ENCODE assay signal across 1 cellular context in genomic region chr15:75452364-75452967, GRCh38.
A peak's percentile ranks its signal among the peaks of the same experiment; 100 is the strongest.
TF ChIP-seq lines count a peak whose summit lies in the region.

No MANE protein-coding gene starts in this region.

TF ChIP-seq in HepG2, 621 proteins besides CTCF, POLR2A, EP300 and RAD21 (continued from another document and continues in another):
- TF ChIP-seq, protein P1, sequence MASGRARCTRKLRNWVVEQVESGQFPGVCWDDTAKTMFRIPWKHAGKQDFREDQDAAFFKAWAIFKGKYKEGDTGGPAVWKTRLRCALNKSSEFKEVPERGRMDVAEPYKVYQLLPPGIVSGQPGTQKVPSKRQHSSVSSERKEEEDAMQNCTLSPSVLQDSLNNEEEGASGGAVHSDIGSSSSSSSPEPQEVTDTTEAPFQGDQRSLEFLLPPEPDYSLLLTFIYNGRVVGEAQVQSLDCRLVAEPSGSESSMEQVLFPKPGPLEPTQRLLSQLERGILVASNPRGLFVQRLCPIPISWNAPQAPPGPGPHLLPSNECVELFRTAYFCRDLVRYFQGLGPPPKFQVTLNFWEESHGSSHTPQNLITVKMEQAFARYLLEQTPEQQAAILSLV (CRISPR knock-in tag; IDR thresholded peaks at IDR 0.05; ENCODE audit: borderline replicate concordance) = 0 out of 2 replicates have a peak, but pooled peaks have one; percentile 20
- TF ChIP-seq CREM (IDR thresholded peaks at IDR 0.05) (no peak), CREM (CRISPR knock-in tag; IDR thresholded peaks at IDR 0.05) (no peak), RFXAP (CRISPR knock-in tag; IDR thresholded peaks at IDR 0.05; ENCODE audit: borderline replicate concordance) (no peak), SP5 (CRISPR knock-in tag; IDR thresholded peaks at IDR 0.05; ENCODE audit: borderline replicate concordance, low read depth) (no peak), ARID2 (CRISPR knock-in tag; IDR thresholded peaks at IDR 0.05; ENCODE audit: borderline replicate concordance) (no peak), ZNF607 (CRISPR knock-in tag; IDR thresholded peaks at IDR 0.05; ENCODE audit: borderline replicate concordance) (peak; percentile 58; the same call in 1 of the 2 replicates), RELA (CRISPR knock-in tag; IDR thresholded peaks at IDR 0.05) (no peak), ZFY (CRISPR knock-in tag; IDR thresholded peaks at IDR 0.05) (no peak), ZBTB1 (CRISPR knock-in tag; IDR thresholded peaks at IDR 0.05; ENCODE audit: borderline replicate concordance) (no peak), IRX3 (CRISPR knock-in tag; IDR thresholded peaks at IDR 0.05; ENCODE audit: borderline replicate concordance, low read depth) (no peak), ZNF563 (CRISPR knock-in tag; IDR thresholded peaks at IDR 0.05) (no peak), E2F2 (CRISPR knock-in tag; IDR thresholded peaks at IDR 0.05; ENCODE audit: borderline replicate concordance) (no peak), PHF8 (CRISPR knock-in tag; IDR thresholded peaks at IDR 0.05) (peak; percentile 25; the same call in 1 of the 2 replicates), REXO4 (CRISPR knock-in tag; IDR thresholded peaks at IDR 0.05; ENCODE audit: borderline replicate concordance) (no peak), NR2F2 (IDR thresholded peaks at IDR 0.05; ENCODE audit: borderline replicate concordance, low read depth) (no peak), CCDC6 (CRISPR knock-in tag; IDR thresholded peaks at IDR 0.05) (no peak), FOXP1 (IDR thresholded peaks at IDR 0.05) (no peak), FOXP1 (CRISPR knock-in tag; IDR thresholded peaks at IDR 0.05) (0 out of 2 replicates have a peak, but pooled peaks have one; percentile 14), ADNP (CRISPR knock-in tag; IDR thresholded peaks at IDR 0.05) (no peak), HDAC2 (CRISPR knock-in tag; IDR thresholded peaks at IDR 0.05) (peak; percentile 14; the same call in 1 of the 2 replicates), MXI1 (IDR thresholded peaks at IDR 0.05; ENCODE audit: borderline replicate concordance, low read depth, low read length) (no peak), HMGA1 (CRISPR knock-in tag; conservative IDR thresholded peaks at IDR 0.05) (no peak), ZNF333 (CRISPR knock-in tag; IDR thresholded peaks at IDR 0.05; ENCODE audit: borderline replicate concordance) (no peak), RAD51 (IDR thresholded peaks at IDR 0.05; ENCODE audit: borderline replicate concordance) (no peak), MTA3 (CRISPR knock-in tag; IDR thresholded peaks at IDR 0.05) (no peak), MIER2 (CRISPR knock-in tag; IDR thresholded peaks at IDR 0.05) (0 out of 2 replicates have a peak, but pooled peaks have one; percentile 43), FUBP1 (CRISPR knock-in tag; IDR thresholded peaks at IDR 0.05; ENCODE audit: borderline replicate concordance) (no peak), SNAI1 (CRISPR knock-in tag; IDR thresholded peaks at IDR 0.05; ENCODE audit: borderline replicate concordance) (no peak), SOX5 (CRISPR knock-in tag; IDR thresholded peaks at IDR 0.05; ENCODE audit: borderline replicate concordance) (no peak), MAF1 (CRISPR knock-in tag; IDR thresholded peaks at IDR 0.05; ENCODE audit: borderline replicate concordance) (no peak), ZNF17 (CRISPR knock-in tag; IDR thresholded peaks at IDR 0.05) (no peak), ZNF510 (CRISPR knock-in tag; IDR thresholded peaks at IDR 0.05; ENCODE audit: low read depth) (no peak), FLYWCH1 (CRISPR knock-in tag; IDR thresholded peaks at IDR 0.05) (no peak), ZNF20 (CRISPR knock-in tag; IDR thresholded peaks at IDR 0.05) (no peak), ELF4 (CRISPR knock-in tag; IDR thresholded peaks at IDR 0.05; ENCODE audit: borderline replicate concordance) (0 out of 2 replicates have a peak, but pooled peaks have one; percentile 48), MAFK (conservative IDR thresholded peaks at IDR 0.05 in 1 of 2, IDR thresholded peaks at IDR 0.05 in 1 of 2; ENCODE audit: low read length in 2 of 2) (no peak), MEIS2 (CRISPR knock-in tag; IDR thresholded peaks at IDR 0.05) (no peak), JARID2 (CRISPR knock-in tag; IDR thresholded peaks at IDR 0.05; ENCODE audit: insufficient replicate concordance) (no peak), KDM5B (CRISPR knock-in tag; IDR thresholded peaks at IDR 0.05; ENCODE audit: borderline replicate concordance) (no peak), PHF20 (CRISPR knock-in tag; IDR thresholded peaks at IDR 0.05) (0 out of 2 replicates have a peak, but pooled peaks have one; percentile 50), KLF15 (CRISPR knock-in tag; IDR thresholded peaks at IDR 0.05; ENCODE audit: borderline replicate concordance) (no peak), SMYD3 (CRISPR knock-in tag; IDR thresholded peaks at IDR 0.05) (no peak), SCMH1 (CRISPR knock-in tag; IDR thresholded peaks at IDR 0.05; ENCODE audit: borderline replicate concordance) (no peak), ZNF781 (CRISPR knock-in tag; IDR thresholded peaks at IDR 0.05; ENCODE audit: borderline replicate concordance, not compliant biosample characterization) (no peak), ZMAT3 (CRISPR knock-in tag; conservative IDR thresholded peaks at IDR 0.05) (no peak; the same call in 1 of the 2 replicates), RBM22 (optimal IDR thresholded peaks at IDR 0.05; ENCODE audit: low read length) (peak; percentile 35), THRA (CRISPR knock-in tag; IDR thresholded peaks at IDR 0.05; ENCODE audit: borderline replicate concordance) (no peak; the same call in 1 of the 2 replicates), ZNF556 (CRISPR knock-in tag; IDR thresholded peaks at IDR 0.05; ENCODE audit: borderline replicate concordance) (0 out of 2 replicates have a peak, but pooled peaks have one; percentile 15), ZNF292 (CRISPR knock-in tag; IDR thresholded peaks at IDR 0.05; ENCODE audit: borderline replicate concordance, low read depth) (no peak), NCOA2 (CRISPR knock-in tag; IDR thresholded peaks at IDR 0.05) (peak; percentile 38; the same call in 1 of the 2 replicates), TRIM22 (IDR thresholded peaks at IDR 0.05) (no peak), GATAD1 (CRISPR knock-in tag; IDR thresholded peaks at IDR 0.05) (0 out of 2 replicates have a peak, but pooled peaks have one; percentile 3), ZSCAN31 (CRISPR knock-in tag; IDR thresholded peaks at IDR 0.05; ENCODE audit: low read depth) (peak; percentile 62), THYN1 (CRISPR knock-in tag; IDR thresholded peaks at IDR 0.05; ENCODE audit: borderline replicate concordance, low read depth) (no peak), SIN3B (IDR thresholded peaks at IDR 0.05; ENCODE audit: low read length) (no peak)
- TF ChIP-seq, protein P2, sequence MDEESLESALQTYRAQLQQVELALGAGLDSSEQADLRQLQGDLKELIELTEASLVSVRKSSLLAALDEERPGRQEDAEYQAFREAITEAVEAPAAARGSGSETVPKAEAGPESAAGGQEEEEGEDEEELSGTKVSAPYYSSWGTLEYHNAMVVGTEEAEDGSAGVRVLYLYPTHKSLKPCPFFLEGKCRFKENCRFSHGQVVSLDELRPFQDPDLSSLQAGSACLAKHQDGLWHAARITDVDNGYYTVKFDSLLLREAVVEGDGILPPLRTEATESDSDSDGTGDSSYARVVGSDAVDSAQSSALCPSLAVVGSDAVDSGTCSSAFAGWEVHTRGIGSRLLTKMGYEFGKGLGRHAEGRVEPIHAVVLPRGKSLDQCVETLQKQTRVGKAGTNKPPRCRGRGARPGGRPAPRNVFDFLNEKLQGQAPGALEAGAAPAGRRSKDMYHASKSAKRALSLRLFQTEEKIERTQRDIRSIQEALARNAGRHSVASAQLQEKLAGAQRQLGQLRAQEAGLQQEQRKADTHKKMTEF (CRISPR knock-in tag; IDR thresholded peaks at IDR 0.05) = 0 out of 2 replicates have a peak, but pooled peaks have one; percentile 36
- TF ChIP-seq, protein P3, sequence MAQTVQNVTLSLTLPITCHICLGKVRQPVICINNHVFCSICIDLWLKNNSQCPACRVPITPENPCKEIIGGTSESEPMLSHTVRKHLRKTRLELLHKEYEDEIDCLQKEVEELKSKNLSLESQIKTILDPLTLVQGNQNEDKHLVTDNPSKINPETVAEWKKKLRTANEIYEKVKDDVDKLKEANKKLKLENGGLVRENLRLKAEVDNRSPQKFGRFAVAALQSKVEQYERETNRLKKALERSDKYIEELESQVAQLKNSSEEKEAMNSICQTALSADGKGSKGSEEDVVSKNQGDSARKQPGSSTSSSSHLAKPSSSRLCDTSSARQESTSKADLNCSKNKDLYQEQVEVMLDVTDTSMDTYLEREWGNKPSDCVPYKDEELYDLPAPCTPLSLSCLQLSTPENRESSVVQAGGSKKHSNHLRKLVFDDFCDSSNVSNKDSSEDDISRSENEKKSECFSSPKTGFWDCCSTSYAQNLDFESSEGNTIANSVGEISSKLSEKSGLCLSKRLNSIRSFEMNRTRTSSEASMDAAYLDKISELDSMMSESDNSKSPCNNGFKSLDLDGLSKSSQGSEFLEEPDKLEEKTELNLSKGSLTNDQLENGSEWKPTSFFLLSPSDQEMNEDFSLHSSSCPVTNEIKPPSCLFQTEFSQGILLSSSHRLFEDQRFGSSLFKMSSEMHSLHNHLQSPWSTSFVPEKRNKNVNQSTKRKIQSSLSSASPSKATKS (CRISPR knock-in tag; IDR thresholded peaks at IDR 0.05) = no peak
- TF ChIP-seq, protein P4, sequence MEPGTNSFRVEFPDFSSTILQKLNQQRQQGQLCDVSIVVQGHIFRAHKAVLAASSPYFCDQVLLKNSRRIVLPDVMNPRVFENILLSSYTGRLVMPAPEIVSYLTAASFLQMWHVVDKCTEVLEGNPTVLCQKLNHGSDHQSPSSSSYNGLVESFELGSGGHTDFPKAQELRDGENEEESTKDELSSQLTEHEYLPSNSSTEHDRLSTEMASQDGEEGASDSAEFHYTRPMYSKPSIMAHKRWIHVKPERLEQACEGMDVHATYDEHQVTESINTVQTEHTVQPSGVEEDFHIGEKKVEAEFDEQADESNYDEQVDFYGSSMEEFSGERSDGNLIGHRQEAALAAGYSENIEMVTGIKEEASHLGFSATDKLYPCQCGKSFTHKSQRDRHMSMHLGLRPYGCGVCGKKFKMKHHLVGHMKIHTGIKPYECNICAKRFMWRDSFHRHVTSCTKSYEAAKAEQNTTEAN (CRISPR knock-in tag; conservative IDR thresholded peaks at IDR 0.05) = no peak
- TF ChIP-seq, protein P5, sequence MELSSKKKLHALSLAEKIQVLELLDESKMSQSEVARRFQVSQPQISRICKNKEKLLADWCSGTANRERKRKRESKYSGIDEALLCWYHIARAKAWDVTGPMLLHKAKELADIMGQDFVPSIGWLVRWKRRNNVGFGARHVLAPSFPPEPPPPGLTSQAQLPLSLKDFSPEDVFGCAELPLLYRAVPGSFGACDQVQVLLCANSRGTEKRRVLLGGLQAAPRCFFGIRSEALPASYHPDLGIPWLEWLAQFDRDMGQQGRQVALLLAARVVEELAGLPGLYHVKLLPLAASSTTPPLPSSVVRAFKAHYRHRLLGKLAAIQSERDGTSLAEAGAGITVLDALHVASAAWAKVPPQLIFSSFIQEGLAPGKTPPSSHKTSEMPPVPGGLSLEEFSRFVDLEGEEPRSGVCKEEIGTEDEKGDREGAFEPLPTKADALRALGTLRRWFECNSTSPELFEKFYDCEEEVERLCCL (CRISPR knock-in tag; IDR thresholded peaks at IDR 0.05; ENCODE audit: borderline replicate concordance) = no peak
- TF ChIP-seq, protein P6, sequence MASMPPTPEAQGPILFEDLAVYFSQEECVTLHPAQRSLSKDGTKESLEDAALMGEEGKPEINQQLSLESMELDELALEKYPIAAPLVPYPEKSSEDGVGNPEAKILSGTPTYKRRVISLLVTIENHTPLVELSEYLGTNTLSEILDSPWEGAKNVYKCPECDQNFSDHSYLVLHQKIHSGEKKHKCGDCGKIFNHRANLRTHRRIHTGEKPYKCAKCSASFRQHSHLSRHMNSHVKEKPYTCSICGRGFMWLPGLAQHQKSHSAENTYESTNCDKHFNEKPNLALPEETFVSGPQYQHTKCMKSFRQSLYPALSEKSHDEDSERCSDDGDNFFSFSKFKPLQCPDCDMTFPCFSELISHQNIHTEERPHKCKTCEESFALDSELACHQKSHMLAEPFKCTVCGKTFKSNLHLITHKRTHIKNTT (CRISPR knock-in tag; IDR thresholded peaks at IDR 0.05) = no peak
